ENCODE assay signal across 16 cellular contexts in the genomic region with DNA sequence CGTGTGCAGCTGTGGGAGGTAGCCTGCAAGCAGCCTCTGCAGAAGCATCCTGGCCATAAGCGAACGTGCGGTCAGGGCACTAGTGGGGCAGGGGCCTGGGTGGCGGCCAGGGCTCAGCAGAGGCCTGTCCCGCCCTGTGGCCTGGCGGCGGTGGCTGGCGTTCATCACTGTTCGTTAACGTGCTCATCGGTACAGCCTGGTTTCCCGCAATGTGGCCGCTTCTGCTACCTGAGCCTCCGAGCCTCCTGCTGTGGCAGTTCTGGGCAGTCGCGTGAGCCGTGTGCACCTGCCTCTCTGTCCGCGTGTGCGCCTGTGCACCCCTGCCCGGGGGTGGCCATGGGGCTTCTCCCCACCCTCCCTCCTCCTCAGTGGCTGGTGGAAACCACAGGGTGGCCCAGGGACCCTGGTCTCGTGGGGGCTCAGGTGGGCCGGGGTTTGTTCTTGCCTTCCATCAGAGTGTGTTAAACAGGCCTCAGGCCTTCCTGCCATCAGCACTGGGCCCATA.
DNase-seq lines count a peak whose midpoint lies in the region; ATAC-seq and TF ChIP-seq lines count a peak whose summit lies in the region.
"Had no signal": no experiment of that assay in that cellular context is flagged by ENCODE, and none has a peak within 500 bp of the region (broad histone marks: within the 10 kb centered on the region; RNA-seq: fewer than 3 reads in every experiment).

No MANE protein-coding gene starts in this region.

- no peaks in the 10 kb centered on the region for H3K9me3 ChIP-seq in BLaER1
- H3K9me3 ChIP-seq in ovary = no peaks in the 10 kb centered on the region
- H3K9me3 ChIP-seq: ascending aorta, neutrophil, suprapubic skin had no signal

- intact Hi-C loops in Right ventricle myocardium superior (cut with DNase I) = no loop called here
- intact Hi-C loops in ovary (cut with DNase I) = no loop called here

- no peak overlapping the region for H3K4me3 ChIP-seq in BLaER1
- H3K4me3 ChIP-seq in ovary = no peak overlapping the region
- H3K4me3 ChIP-seq: ascending aorta, smooth muscle cell, suprapubic skin had no signal

- H3K36me3 ChIP-seq in BLaER1 (no peaks in the 10 kb centered on the region), ovary (no peaks in the 10 kb centered on the region)
- H3K36me3 ChIP-seq: ascending aorta, suprapubic skin had no signal

- no peak for TF ChIP-seq EP300 in ovary (IDR thresholded peaks at IDR 0.05)

- H3K4me1 ChIP-seq in BLaER1 (peaks cover 50% of the 10 kb centered on the region), ovary (ENCODE audit: insufficient read depth) (peaks cover 1% of the 10 kb centered on the region)
- H3K4me1 ChIP-seq: ascending aorta, suprapubic skin had no signal

- H3K27ac ChIP-seq in BLaER1 (peak overlapping the region; percentile 72), ovary (no peak overlapping the region)
- H3K27ac ChIP-seq: ascending aorta, neutrophil, suprapubic skin had no signal

- WGBS in ovary, 3 donors = 93 to 95% (median 94%) methylated on average over 24 of the region's 24 CpGs

- H3K4me2 ChIP-seq in BLaER1 = peak overlapping the region; percentile 73
- H3K4me2 ChIP-seq: smooth muscle cell had no signal

- H3K27me3 ChIP-seq in BLaER1 (no peaks in the 10 kb centered on the region), ovary (no peaks in the 10 kb centered on the region)
- H3K27me3 ChIP-seq: ascending aorta, neutrophil, suprapubic skin had no signal

- no peak overlapping the region for H3K9ac ChIP-seq in BLaER1

- H4K20me1 ChIP-seq in BLaER1 = no peaks in the 10 kb centered on the region

- no peak for TF ChIP-seq POLR2A in ovary (IDR thresholded peaks at IDR 0.05)

- TF ChIP-seq CTCF in ovary (IDR thresholded peaks at IDR 0.05) = no peak

- ATAC-seq in Right ventricle myocardium superior (ENCODE audit: poor library complexity) (no peak), HG03442 (IDR thresholded peaks at IDR 0.05; ENCODE audit: unreplicated experiment) (no peak), HG03439 (IDR thresholded peaks at IDR 0.05; ENCODE audit: unreplicated experiment) (no peak)

- peak; percentile 0 for DNase-seq in Daoy (ENCODE audit: low read depth)
- DNase-seq in Right ventricle myocardium superior = peak; percentile 35
- peak in 4 of 5 donors; percentile 7 to 31 (median 16) for DNase-seq in ovary
- DNase-seq in NCI-H2227 (lab: John Stamatoyannopoulos, UW; ENCODE audit: unreplicated experiment) = no peak
- DNase-seq: C1 segment of cervical spinal cord, DMS79 treated with DMSO at 0.1 percent for 48 hours, HCEC 1CT, NCI-H1105, NCI-H226 had no signal
